In genomic region chr6:36094786-36095496, GRCh38 we compare ENCODE assay signal across 8 cellular contexts. TPM values are rescaled to one million over a fixed set of nuclear protein-coding genes. Genes with fewer than 3 reads are reported as not detected.
DNase-seq lines count a peak whose midpoint lies in the region; ATAC-seq and TF ChIP-seq lines count a peak whose summit lies in the region.

No MANE protein-coding gene starts in this region.

- H3K27ac ChIP-seq in right atrium auricular region (peak overlapping the region in 1 of 2 donors; percentile 36), rectal smooth muscle tissue (ENCODE audit: low read depth, low read length) (no peak overlapping the region), vagina (peak overlapping the region; percentile 76)

- H3K4me3 ChIP-seq in right atrium auricular region (no peak overlapping the region), rectal smooth muscle tissue (ENCODE audit: low read length) (peak overlapping the region; percentile 1), vagina (no peak overlapping the region)

- H3K9me3 Mint-ChIP-seq in T-helper 2 cell treated with Interferon-gamma antibody and Interleukin-4, amounts not matched to agents 5 μg/mL and 100 μg/mL, for 36 hours = no peaks in the 10 kb centered on the region

- H3K4me1 Mint-ChIP-seq in T-helper 2 cell treated with Interferon-gamma antibody and Interleukin-4, amounts not matched to agents 5 μg/mL and 100 μg/mL, for 36 hours (ENCODE audit: low read depth) = peaks cover 23% of the 10 kb centered on the region

- H3K9me3 ChIP-seq in right atrium auricular region (no peaks in the 10 kb centered on the region), vagina (no peaks in the 10 kb centered on the region)

- peaks cover 34% of the 10 kb centered on the region for H3K36me3 Mint-ChIP-seq in T-helper 2 cell treated with Interferon-gamma antibody and Interleukin-4, amounts not matched to agents 5 μg/mL and 100 μg/mL, for 36 hours (ENCODE audit: low read depth)

- no peak overlapping the region for H3K27ac Mint-ChIP-seq in T-helper 2 cell treated with Interferon-gamma antibody and Interleukin-4, amounts not matched to agents 5 μg/mL and 100 μg/mL, for 36 hours

- TF ChIP-seq CTCF in right atrium auricular region (IDR thresholded peaks at IDR 0.05) (peak; percentile 84 to 96), vagina (IDR thresholded peaks at IDR 0.05) (peak; percentile 87 to 93 (median 92))

- DNase-seq in Ammon's horn (ENCODE audit: low spot score) = peak; percentile 89
- peak; percentile 72 for DNase-seq in NCI-H1105 treated with DMSO at 0.1 percent for 48 hours (lab: John Stamatoyannopoulos, UW)
- DNase-seq in T-helper 2 cell treated with Interferon-gamma antibody and Interleukin-4, amounts not matched to agents 5 μg/mL and 100 μg/mL, for 36 hours (ENCODE audit: low spot score) = peak; percentile 71
- DNase-seq in amygdala (lab: John Stamatoyannopoulos, UW) = peak in 52 of 56 donors; percentile 6 to 90 (median 46)
- peak; percentile 82 for DNase-seq in right atrium auricular region (ENCODE audit: low spot score)
- no peak for DNase-seq in vagina (ENCODE audit: extremely low spot score in 2 of 2)

- H3K27me3 ChIP-seq in right atrium auricular region = no peaks in the 10 kb centered on the region
- H3K27me3 ChIP-seq in rectal smooth muscle tissue (ENCODE audit: control insufficient read depth, insufficient read depth, low read length) = no peaks in the 10 kb centered on the region
- H3K27me3 ChIP-seq in vagina = no peaks in the 10 kb centered on the region

- no peak overlapping the region for H3K9ac ChIP-seq in rectal smooth muscle tissue (ENCODE audit: low read length)

- H3K4me1 ChIP-seq in right atrium auricular region (peaks cover 0 to 26% of the 10 kb centered on the region in 2 donors), rectal smooth muscle tissue (ENCODE audit: control insufficient read depth, insufficient read depth, low read length) (no peaks in the 10 kb centered on the region), vagina (peaks cover 11% of the 10 kb centered on the region)

- ATAC-seq in GM21360 (IDR thresholded peaks at IDR 0.05; ENCODE audit: unreplicated experiment) = peak; percentile 52

- no peak overlapping the region for H3K4me3 Mint-ChIP-seq in T-helper 2 cell treated with Interferon-gamma antibody and Interleukin-4, amounts not matched to agents 5 μg/mL and 100 μg/mL, for 36 hours

- H3K36me3 ChIP-seq in right atrium auricular region (peaks cover 9% of the 10 kb centered on the region), rectal smooth muscle tissue (ENCODE audit: control insufficient read depth, insufficient read depth, low read length) (peaks cover 5% of the 10 kb centered on the region), vagina (peaks cover 0 to 13% of the 10 kb centered on the region in 2 donors)

- no peak for TF ChIP-seq POLR2A in vagina (IDR thresholded peaks at IDR 0.05)

- no peaks in the 10 kb centered on the region for H3K27me3 Mint-ChIP-seq in T-helper 2 cell treated with Interferon-gamma antibody and Interleukin-4, amounts not matched to agents 5 μg/mL and 100 μg/mL, for 36 hours (ENCODE audit: low read depth)

- intact Hi-C loops in vagina (cut with DNase I) = loop anchor here (1.0 kb wide), 1 partner anchor 68 kb away; the partner anchor contains the start of gene MAPK14

RNA-seq across cellular contexts. Expression of gene MAPK13, which starts 35.4 kb away (rescaled TPM):
- total RNA-seq in right atrium auricular region (1 to 10 TPM; 1.4 to 7.2 TPM), vagina (21.9 TPM)

Comparison
In these comparisons a context has a peak if more than half of its experiments do, and no peak if none do; other contexts are left out.
1. DNase-seq: peak in Ammon's horn (single experiment), NCI-H1105 treated with DMSO at 0.1 percent for 48 hours (single experiment), T-helper 2 cell treated with Interferon-gamma antibody and Interleukin-4, amounts not matched to agents 5 μg/mL and 100 μg/mL, for 36 hours (single experiment), amygdala (52 of 56) and right atrium auricular region (single experiment); none in vagina (0 of 2).